ENCODE assay signal across 8 cellular contexts in the genomic region with DNA sequence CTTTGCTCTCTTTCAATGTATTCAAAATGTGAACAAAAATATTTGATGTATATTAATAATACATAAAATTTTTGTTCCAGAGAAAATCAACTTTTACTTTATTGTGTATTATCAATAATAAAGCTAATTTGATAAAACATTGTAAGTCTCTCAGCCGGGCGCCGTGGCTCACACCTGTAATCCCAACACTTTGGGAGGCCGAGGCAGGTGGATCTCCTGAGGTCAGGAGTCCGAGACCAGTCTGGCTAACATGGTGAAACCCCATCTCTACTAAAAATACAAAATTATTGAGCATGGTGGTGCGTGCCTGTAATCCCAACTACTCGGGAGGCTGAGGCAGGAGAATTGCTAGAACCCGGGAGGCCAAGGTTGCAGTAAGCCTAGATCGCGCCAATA. TPM values are rescaled to one million over a fixed set of nuclear protein-coding genes. Genes with fewer than 3 reads are reported as not detected.
DNase-seq lines count a peak whose midpoint lies in the region; TF ChIP-seq lines count a peak whose summit lies in the region.
"Not testable (repeated sequence)": the region's sequence is repeated elsewhere in the genome, so short reads cannot be mapped to it uniquely, and the experiment has no call there.

No MANE protein-coding gene starts in this region.

- not testable (repeated sequence) for H3F3A ChIP-seq in SU-DHL-6 (ENCODE audit: insufficient read depth)

- peak overlapping the region; percentile 99 for H3K4me3 Mint-ChIP-seq in HFFc6
- not testable (repeated sequence) for H3K4me3 Mint-ChIP-seq in activated naive CD8-positive, alpha-beta T cell treated with anti-CD3 and anti-CD28 coated beads for 36 hours
- peak overlapping the region in 4 of 5 donors; percentile 95 to 99 (median 98) for H3K4me3 Mint-ChIP-seq in immature natural killer cell

- H3K27ac Mint-ChIP-seq in HFFc6 = not testable (repeated sequence)
- peak overlapping the region; percentile 68 for H3K27ac Mint-ChIP-seq in activated naive CD8-positive, alpha-beta T cell treated with anti-CD3 and anti-CD28 coated beads for 36 hours
- peak overlapping the region in 5 of 6 donors; percentile 97 to 100 (median 99) for H3K27ac Mint-ChIP-seq in immature natural killer cell

- H3K9me3 Mint-ChIP-seq in HFFc6 = peaks cover 16% of the 10 kb centered on the region
- H3K9me3 Mint-ChIP-seq in activated naive CD8-positive, alpha-beta T cell treated with anti-CD3 and anti-CD28 coated beads for 36 hours; immature natural killer cell: not testable (repeated sequence)

- H3K36me3 ChIP-seq in SU-DHL-6 (ENCODE audit: low read length) = peaks cover 14% of the 10 kb centered on the region
- H3K36me3 ChIP-seq in duodenal mucosa (ENCODE audit: control insufficient read depth in 1 of 2, insufficient read depth in 2 of 2, low read length in 2 of 2); stomach smooth muscle (ENCODE audit: control insufficient read depth in 2 of 2, insufficient read depth in 2 of 2, low read length in 2 of 2): not testable (repeated sequence)
- H3K36me3 ChIP-seq in neuron (ENCODE audit: insufficient read depth, low read length) = peaks cover 47% of the 10 kb centered on the region

- H3K4me1 Mint-ChIP-seq in HFFc6 (ENCODE audit: low read depth) (peaks cover 31% of the 10 kb centered on the region), immature natural killer cell (peaks cover 37 to 38% of the 10 kb centered on the region in 2 donors)
- H3K4me1 Mint-ChIP-seq in activated naive CD8-positive, alpha-beta T cell treated with anti-CD3 and anti-CD28 coated beads for 36 hours = peaks cover 19% of the 10 kb centered on the region

- not testable (repeated sequence) for H3K9me2 ChIP-seq in SU-DHL-6 (replicated peaks; ENCODE audit: insufficient read depth, low read length)

- H4K20me1 ChIP-seq in SU-DHL-6 (ENCODE audit: low read depth, low read length) = not testable (repeated sequence)

- not testable (repeated sequence) for TF ChIP-seq CTCF in AG09309 (IDR thresholded peaks at IDR 0.05; ENCODE audit: control insufficient read depth, insufficient read depth, low read depth, low read length, missing control alignments); HFFc6 (IDR thresholded peaks at IDR 0.05); SU-DHL-6 (IDR thresholded peaks at IDR 0.05; ENCODE audit: insufficient read depth, low read length, poor library complexity, severe bottlenecking)

- peak overlapping the region; percentile 49 for H3K4me2 ChIP-seq in SU-DHL-6 (ENCODE audit: low read depth, low read length, poor library complexity, severe bottlenecking)

- H2AFZ ChIP-seq in SU-DHL-6 (ENCODE audit: low read depth, low read length, severe bottlenecking) = peak overlapping the region; percentile 74
- H2AFZ ChIP-seq in neuron (ENCODE audit: low read depth, low read length) = not testable (repeated sequence)

- H3K27me3 ChIP-seq in SU-DHL-6 (ENCODE audit: low read length); duodenal mucosa (ENCODE audit: control insufficient read depth in 1 of 2, insufficient read depth in 2 of 2, low read length in 2 of 2); neuron (ENCODE audit: insufficient read depth, low read length); stomach smooth muscle (ENCODE audit: control insufficient read depth in 1 of 2, insufficient read depth in 2 of 2, low read length in 2 of 2): not testable (repeated sequence)

- H3K4me1 ChIP-seq in duodenal mucosa (ENCODE audit: control insufficient read depth in 1 of 2, insufficient read depth in 2 of 2, low read length in 2 of 2) (peaks cover 5 to 26% of the 10 kb centered on the region in 2 donors), stomach smooth muscle (ENCODE audit: control insufficient read depth, insufficient read depth, low read length) (peaks cover 11% of the 10 kb centered on the region)
- H3K4me1 ChIP-seq in neuron (ENCODE audit: insufficient read depth, low read length) = not testable (repeated sequence)

- H3K27ac ChIP-seq in SU-DHL-6 (ENCODE audit: low read depth, low read length); stomach smooth muscle (ENCODE audit: low read length): not testable (repeated sequence)
- H3K27ac ChIP-seq in duodenal mucosa (ENCODE audit: low read depth, low read length) = peak overlapping the region; percentile 3

- not testable (repeated sequence) for H3K9me3 ChIP-seq in SU-DHL-6 (ENCODE audit: insufficient read depth, low read length); duodenal mucosa (ENCODE audit: control insufficient read depth in 1 of 2, low read length in 2 of 2); neuron (ENCODE audit: low read length); stomach smooth muscle (ENCODE audit: control insufficient read depth in 2 of 2, low read length in 2 of 2)

- H3K36me3 Mint-ChIP-seq in HFFc6 (ENCODE audit: low read depth) (peaks cover 58% of the 10 kb centered on the region), immature natural killer cell (peaks cover 6 to 19% (median 10%) of the 10 kb centered on the region in 3 donors)
- peaks cover 37% of the 10 kb centered on the region for H3K36me3 Mint-ChIP-seq in activated naive CD8-positive, alpha-beta T cell treated with anti-CD3 and anti-CD28 coated beads for 36 hours

- peaks cover 43% of the 10 kb centered on the region for H3K79me2 ChIP-seq in SU-DHL-6 (ENCODE audit: insufficient read depth, low read length)

- H3K9ac ChIP-seq in SU-DHL-6 (ENCODE audit: low read length) = not testable (repeated sequence)
- H3K9ac ChIP-seq in duodenal mucosa (ENCODE audit: low read depth in 1 of 2, low read length in 2 of 2) = peak overlapping the region in 1 of 2 donors; percentile 89
- H3K9ac ChIP-seq in stomach smooth muscle (ENCODE audit: low read length in 2 of 2) = peak overlapping the region; percentile 13 to 45

- H3K4me3 ChIP-seq in AG09309 (ENCODE audit: control insufficient read depth, low read depth, low read length) (0 out of 2 replicates have a peak overlapping the region, but pooled peaks have one; percentile 97), duodenal mucosa (ENCODE audit: low read depth in 1 of 2, low read length in 2 of 2) (peak overlapping the region in 1 of 2 donors; percentile 93), neuron (ENCODE audit: low read length) (peak overlapping the region; percentile 78), stomach smooth muscle (ENCODE audit: low read length in 2 of 2) (peak overlapping the region in 1 of 2 donors; percentile 99)
- not testable (repeated sequence) for H3K4me3 ChIP-seq in SU-DHL-6 (ENCODE audit: insufficient read depth, low read length, poor library complexity, severe bottlenecking)

- not testable (repeated sequence) for H3K27me3 Mint-ChIP-seq in HFFc6 (ENCODE audit: insufficient read depth); activated naive CD8-positive, alpha-beta T cell treated with anti-CD3 and anti-CD28 coated beads for 36 hours; immature natural killer cell (ENCODE audit: low read depth in 3 of 3)

- not testable (repeated sequence) for DNase-seq in AG09309 (ENCODE audit: low read depth); HFFc6; activated naive CD8-positive, alpha-beta T cell treated with anti-CD3 and anti-CD28 coated beads for 36 hours; immature natural killer cell

RNA-seq across cellular contexts. Expression of a gene that starts 0.4 kb away (rescaled TPM):
- 10 to 100 TPM; 19.5 to 27.4 (median 22.1) TPM for total RNA-seq in HFFc6 (2021; fragmentation: NEBNext Ultra II Directional; extraction: Animal tissue kit (Norgen Biotek cat#: 25700))
- total RNA-seq in activated naive CD8-positive, alpha-beta T cell treated with anti-CD3 and anti-CD28 coated beads for 36 hours = 10 to 100 TPM; 25.3 to 29.1 TPM
- 10 to 100 TPM; 14.5 to 48.1 (median 19.7) TPM for polyA plus RNA-seq in immature natural killer cell
